8 cellular contexts compared by ENCODE assay signal in the genomic region with DNA sequence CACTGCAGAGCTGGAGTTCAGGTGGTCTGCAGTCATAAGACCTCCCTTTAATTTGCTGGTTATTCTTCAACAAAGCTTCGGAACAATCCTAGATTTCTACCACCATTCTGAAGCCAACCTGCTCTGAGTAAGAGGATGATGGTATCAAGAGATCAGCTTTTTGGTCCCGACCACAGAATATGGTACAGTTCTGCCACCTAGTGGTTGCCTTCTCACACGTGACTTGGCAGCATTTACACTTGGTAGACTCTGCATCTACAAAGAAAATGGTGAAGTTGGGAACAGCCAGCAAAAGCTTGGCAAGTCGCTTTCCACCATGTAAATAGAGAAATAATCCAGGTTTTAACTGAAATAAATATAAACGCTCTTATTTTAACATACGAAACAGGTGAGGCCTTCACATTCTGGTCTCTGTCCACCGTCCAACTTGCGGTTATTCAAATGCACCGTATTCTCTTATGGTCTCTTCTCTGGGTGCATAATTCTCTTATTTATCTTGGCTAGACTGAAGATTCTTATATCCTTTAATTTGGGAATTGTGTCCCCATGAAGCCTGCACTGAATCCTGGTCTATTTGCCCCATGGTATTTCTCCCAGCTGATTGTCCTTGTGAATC.
A peak's percentile ranks its signal among the peaks of the same experiment; 100 is the strongest.
DNase-seq lines count a peak whose midpoint lies in the region; ATAC-seq and TF ChIP-seq lines count a peak whose summit lies in the region.

No MANE protein-coding gene starts in this region.

- no peak for TF ChIP-seq POLR2A in uterus (IDR thresholded peaks at IDR 0.05)

- H3K27ac ChIP-seq in uterus = no peak overlapping the region

- TF ChIP-seq CTCF in endothelial cell (IDR thresholded peaks at IDR 0.05; ENCODE audit: unreplicated experiment) (peak; percentile 93), uterus (IDR thresholded peaks at IDR 0.05) (peak in 3 of 4 experiments; percentile 13 to 31 (median 25))

- ATAC-seq in GM19023 (IDR thresholded peaks at IDR 0.05; ENCODE audit: unreplicated experiment) (peak; percentile 98), HG03095 (IDR thresholded peaks at IDR 0.05; ENCODE audit: unreplicated experiment) (peak; percentile 99)

- H3K4me3 ChIP-seq in uterus = no peak overlapping the region

- H3K36me3 Mint-ChIP-seq in endothelial cell (ENCODE audit: low read depth, unreplicated experiment) = no peaks in the 10 kb centered on the region

- in situ Hi-C loops in Caki2 (cut with HindIII; ENCODE audit: low pct_unique_long_range_greater_than_20kb, low sequenced_read_pairs) = no loop called here

- no peak overlapping the region for H3K27ac Mint-ChIP-seq in endothelial cell (ENCODE audit: unreplicated experiment)

- no peaks in the 10 kb centered on the region for H3K4me1 Mint-ChIP-seq in endothelial cell (ENCODE audit: unreplicated experiment)

- no peaks in the 10 kb centered on the region for H3K27me3 Mint-ChIP-seq in endothelial cell (ENCODE audit: unreplicated experiment)

- intact Hi-C loops in uterus (cut with DNase I; ENCODE audit: low total_unique reads) = no loop called here

- H3K9me3 Mint-ChIP-seq in endothelial cell (ENCODE audit: unreplicated experiment) = no peaks in the 10 kb centered on the region

- no peak overlapping the region for H3K4me3 Mint-ChIP-seq in endothelial cell (ENCODE audit: unreplicated experiment)

- no peaks in the 10 kb centered on the region for H3K27me3 ChIP-seq in uterus

- DNase-seq in Caki2 (ENCODE audit: low read depth) (peak; percentile 28), NCI-H2029 (lab: John Stamatoyannopoulos, UW) (peak; percentile 50), T1000 (lab: John Stamatoyannopoulos, UW) (peak; percentile 52), endothelial cell (ENCODE audit: low spot score) (peak; percentile 82), mucosa of gallbladder (ENCODE audit: low spot score) (peak; percentile 56), uterus (no peak)

- H3K36me3 ChIP-seq in uterus = no peaks in the 10 kb centered on the region

- H3K9me3 ChIP-seq in uterus = no peaks in the 10 kb centered on the region

- no peaks in the 10 kb centered on the region for H3K4me1 ChIP-seq in uterus

Comparison
In these comparisons a context has a peak if more than half of its experiments do, and no peak if none do; other contexts are left out.
1. DNase-seq: peak in Caki2 (single experiment), NCI-H2029 (single experiment), T1000 (single experiment), endothelial cell (single experiment) and mucosa of gallbladder (single experiment); none in uterus (0 of 2).